In genomic region chr1:32971576-32971975, GRCh38 we compare ENCODE assay signal across 18 cellular contexts.
"Had no signal": no experiment of that assay in that cellular context is flagged by ENCODE, and none has a peak within 500 bp of the region (broad histone marks: within the 10 kb centered on the region; RNA-seq: fewer than 3 reads in every experiment).

No MANE protein-coding gene starts in this region.

- H3K4me3 ChIP-seq: cardiac muscle cell, gastroesophageal sphincter, sigmoid colon had no signal

- H3K36me3 ChIP-seq: cardiac muscle cell, gastroesophageal sphincter, heart left ventricle, sigmoid colon, WERI-Rb-1 had no signal

- H3K27me3 ChIP-seq: gastroesophageal sphincter, sigmoid colon had no signal

- H3K27ac ChIP-seq: cardiac muscle cell, epithelial cell of prostate, gastroesophageal sphincter, heart left ventricle, sigmoid colon had no signal

- H3K27ac Mint-ChIP-seq: activated naive CD4-positive, alpha-beta T cell treated with anti-CD3 and anti-CD28 coated beads, Interleukin-2, amount 50 U/mL, for 24 hours had no signal

- DNase-seq: activated CD4-positive, alpha-beta T cell treated with anti-CD3 and anti-CD28 coated beads for 1 hour; activated CD4-positive, alpha-beta T cell treated with anti-CD3 and anti-CD28 coated beads, Interleukin-2, amount 50 U/mL, for 4 hours; activated CD8-positive, alpha-beta memory T cell treated with anti-CD3 and anti-CD28 coated beads for 24 hours; activated CD8-positive, alpha-beta memory T cell treated with anti-CD3 and anti-CD28 coated beads, Interleukin-2, amount 50 U/mL, for 4 hours; activated gamma-delta T cell; activated T-cell treated with anti-CD3 and anti-CD28 coated beads, Interleukin-2, amount 50 U/mL, for 4 hours; amygdala; cortex of kidney; heart left ventricle; retina; sigmoid colon; stimulated activated CD4-positive, alpha-beta T cell treated with anti-CD3 and anti-CD28 coated beads, Interleukin-4, amount 100 ng/mL, for 1 hour; stimulated activated naive CD8-positive, alpha-beta T cell treated with anti-CD3 and anti-CD28 coated beads, Interleukin-15, Interleukin-2, amounts not matched to agents 100 U/mL and 50 U/mL, for 24 hours; WERI-Rb-1 had no signal

- H3K9me3 ChIP-seq: gastroesophageal sphincter, heart left ventricle, sigmoid colon had no signal

- ATAC-seq: activated T-cell treated with anti-CD3 and anti-CD28 coated beads, Interleukin-2, amount 50 U/mL, for 4 hours; gastroesophageal sphincter; heart left ventricle; stimulated activated naive CD8-positive, alpha-beta T cell treated with anti-CD3 and anti-CD28 coated beads, Interleukin-15, Interleukin-2, amounts not matched to agents 100 U/mL and 50 U/mL, for 24 hours had no signal

- H3K9me3 Mint-ChIP-seq: activated naive CD4-positive, alpha-beta T cell treated with anti-CD3 and anti-CD28 coated beads, Interleukin-2, amount 50 U/mL, for 24 hours; activated T-cell treated with anti-CD3 and anti-CD28 coated beads, Interleukin-2, amount 50 U/mL, for 4 hours had no signal
